In the genomic region with DNA sequence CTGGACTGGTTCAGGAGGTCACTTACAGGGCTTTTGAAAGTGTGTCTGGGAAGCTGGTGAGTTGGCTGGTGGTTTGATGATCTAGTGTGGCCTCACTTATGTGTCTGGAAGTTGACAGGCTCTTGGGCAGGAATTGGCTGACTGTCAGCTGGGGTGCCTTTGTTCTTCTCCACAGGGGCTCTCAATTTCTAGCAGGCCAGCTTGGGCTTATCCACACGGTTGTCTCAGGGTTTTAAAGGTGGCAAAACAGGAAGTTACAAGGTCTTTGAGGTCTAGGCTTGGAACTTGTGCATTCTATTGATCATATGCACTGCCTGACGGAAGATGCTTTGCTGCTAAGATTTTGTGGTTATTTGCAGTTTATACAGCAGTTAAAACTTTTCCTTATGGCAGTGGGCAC, we compare ENCODE assay signal across 34 cellular contexts. TPM values are rescaled to one million over a fixed set of nuclear protein-coding genes. Genes with fewer than 3 reads are reported as not detected.
"Had no signal": no experiment of that assay in that cellular context is flagged by ENCODE, and none has a peak within 500 bp of the region (broad histone marks: within the 10 kb centered on the region; RNA-seq: fewer than 3 reads in every experiment).

No MANE protein-coding gene starts in this region.

- H3K4me3 Mint-ChIP-seq: activated CD4-positive, alpha-beta T cell treated with anti-CD3 and anti-CD28 coated beads for 36 hours; activated CD4-positive, alpha-beta T cell treated with anti-CD3 and anti-CD28 coated beads, Interleukin-2, amount 10 ng/mL, durations not matched to agents 7 days and 5 days; activated CD8-positive, alpha-beta T cell treated with anti-CD3 and anti-CD28 coated beads, Interleukin-2, amount 10 ng/mL, durations not matched to agents 7 days and 5 days; activated naive CD4-positive, alpha-beta T cell treated with anti-CD3 and anti-CD28 coated beads, Interleukin-2, amount 50 U/mL, for 24 hours; activated naive CD8-positive, alpha-beta T cell treated with anti-CD3 and anti-CD28 coated beads, Interleukin-2, amount 10 ng/mL, durations not matched to agents 7 days and 5 days; activated T-cell treated with anti-CD3 and anti-CD28 coated beads, Interleukin-2, amount 50 U/mL, for 24 hours; central memory CD8-positive, alpha-beta T cell; T-helper 1 cell treated with Interleukin-12 subunit alpha and Interleukin-12 subunit beta and Interleukin-4 antibody, amounts not matched to agents 30 μg/mL and 1 μg/mL, for 36 hours; T-helper 2 cell treated with Interferon-gamma antibody and Interleukin-4, amounts not matched to agents 5 μg/mL and 100 μg/mL, for 36 hours had no signal

- H3K27me3 Mint-ChIP-seq: activated CD4-positive, alpha-beta T cell treated with anti-CD3 and anti-CD28 coated beads for 36 hours; activated CD4-positive, alpha-beta T cell treated with anti-CD3 and anti-CD28 coated beads, Interleukin-2, amount 10 ng/mL, durations not matched to agents 7 days and 5 days; activated naive CD4-positive, alpha-beta T cell treated with anti-CD3 and anti-CD28 coated beads, Interleukin-2, amount 50 U/mL, for 24 hours; activated naive CD8-positive, alpha-beta T cell treated with anti-CD3 and anti-CD28 coated beads, Interleukin-2, amount 10 ng/mL, durations not matched to agents 7 days and 5 days; activated T-cell treated with anti-CD3 and anti-CD28 coated beads, Interleukin-2, amount 50 U/mL, for 24 hours; central memory CD8-positive, alpha-beta T cell had no signal

- H3K9me3 Mint-ChIP-seq: activated CD4-positive, alpha-beta T cell treated with anti-CD3 and anti-CD28 coated beads, Interleukin-2, amount 10 ng/mL, durations not matched to agents 7 days and 5 days; activated naive CD4-positive, alpha-beta T cell treated with anti-CD3 and anti-CD28 coated beads, Interleukin-2, amount 50 U/mL, for 24 hours; activated naive CD8-positive, alpha-beta T cell treated with anti-CD3 and anti-CD28 coated beads, Interleukin-2, amount 10 ng/mL, durations not matched to agents 7 days and 5 days; activated T-cell treated with anti-CD3 and anti-CD28 coated beads, Interleukin-2, amount 50 U/mL, for 24 hours; activated T-helper 2 cell treated with anti-CD3 and anti-CD28 coated beads, Interferon-gamma antibody, Interleukin-2, Interleukin-4, amounts not matched to agents 10 μg/mL and 5 μg/mL and 100 μg/mL, durations not matched to agents 14 hours and 24 hours and 36 hours; T-helper 1 cell treated with Interleukin-12 subunit alpha and Interleukin-12 subunit beta and Interleukin-4 antibody, amounts not matched to agents 30 μg/mL and 1 μg/mL, for 36 hours; T-helper 2 cell treated with Interferon-gamma antibody and Interleukin-4, amounts not matched to agents 5 μg/mL and 100 μg/mL, for 36 hours had no signal

- H3K4me1 Mint-ChIP-seq: activated CD4-positive, alpha-beta T cell treated with anti-CD3 and anti-CD28 coated beads for 36 hours; activated CD4-positive, alpha-beta T cell treated with anti-CD3 and anti-CD28 coated beads, Interleukin-2, amount 10 ng/mL, durations not matched to agents 7 days and 5 days; activated naive CD4-positive, alpha-beta T cell treated with anti-CD3 and anti-CD28 coated beads, Interleukin-2, amount 50 U/mL, for 24 hours; activated naive CD8-positive, alpha-beta T cell treated with anti-CD3 and anti-CD28 coated beads, Interleukin-2, amount 10 ng/mL, durations not matched to agents 7 days and 5 days; central memory CD8-positive, alpha-beta T cell had no signal

- ATAC-seq: activated CD4-positive, alpha-beta T cell treated with anti-CD3 and anti-CD28 coated beads for 36 hours; activated CD4-positive, CD25-positive, alpha-beta regulatory T cell treated with anti-CD3 and anti-CD28 coated beads, Interleukin-2, amount 50 U/mL, for 24 hours; activated CD8-positive, alpha-beta T cell treated with anti-CD3 and anti-CD28 coated beads, Interleukin-2, amount 10 ng/mL, durations not matched to agents 7 days and 5 days; PC-3 had no signal

- DNase-seq: activated CD4-positive, alpha-beta T cell treated with anti-CD3 and anti-CD28 coated beads for 36 hours; activated CD4-positive, alpha-beta T cell treated with anti-CD3 and anti-CD28 coated beads, Interleukin-2, amount 10 ng/mL, durations not matched to agents 7 days and 5 days; activated CD4-positive, alpha-beta T cell treated with anti-CD3 and anti-CD28 coated beads, Interleukin-2, amount 50 U/mL, for 48 hours; activated CD8-positive, alpha-beta T cell treated with anti-CD3 and anti-CD28 coated beads, Interleukin-2, amount 10 ng/mL, durations not matched to agents 7 days and 5 days; activated gamma-delta T cell; activated naive CD4-positive, alpha-beta T cell treated with Interleukin-2 at 50 U/mL for 16 hours; activated naive CD8-positive, alpha-beta T cell treated with anti-CD3 and anti-CD28 coated beads, Interleukin-2, amount 10 ng/mL, durations not matched to agents 7 days and 5 days; activated T-cell treated with anti-CD3 and anti-CD28 coated beads, Interleukin-2, amount 50 U/mL, for 24 hours; amygdala; colonic mucosa; MM.1S; MV-4-11; NCI-H1092; NCI-H1694 treated with DMSO at 0.1 percent for 48 hours; NCI-H2029; NCI-H2171 treated with DMSO at 0.1 percent for 48 hours; NCI-H2227 treated with DMSO at 0.1 percent for 48 hours; NCI-H446; NCI-H510A treated with DMSO at 0.1 percent for 48 hours; NCI-H774; PC-3; Peyer's patch; RPMI8226; SHP77 treated with DMSO at 0.1 percent for 48 hours; SK-N-SH had no signal

- H3K36me3 Mint-ChIP-seq: activated naive CD4-positive, alpha-beta T cell treated with anti-CD3 and anti-CD28 coated beads, Interleukin-2, amount 50 U/mL, for 24 hours; activated naive CD8-positive, alpha-beta T cell treated with anti-CD3 and anti-CD28 coated beads, Interleukin-2, amount 10 ng/mL, durations not matched to agents 7 days and 5 days had no signal

- H3K27ac Mint-ChIP-seq: activated CD4-positive, alpha-beta T cell treated with anti-CD3 and anti-CD28 coated beads for 36 hours; activated CD4-positive, alpha-beta T cell treated with anti-CD3 and anti-CD28 coated beads, Interleukin-2, amount 10 ng/mL, durations not matched to agents 7 days and 5 days; activated CD8-positive, alpha-beta T cell treated with anti-CD3 and anti-CD28 coated beads, Interleukin-2, amount 10 ng/mL, durations not matched to agents 7 days and 5 days; activated naive CD4-positive, alpha-beta T cell treated with anti-CD3 and anti-CD28 coated beads, Interleukin-2, amount 50 U/mL, for 24 hours; activated naive CD8-positive, alpha-beta T cell treated with anti-CD3 and anti-CD28 coated beads, Interleukin-2, amount 10 ng/mL, durations not matched to agents 7 days and 5 days; activated T-cell treated with anti-CD3 and anti-CD28 coated beads, Interleukin-2, amount 50 U/mL, for 24 hours; activated T-helper 2 cell treated with anti-CD3 and anti-CD28 coated beads, Interferon-gamma antibody, Interleukin-2, Interleukin-4, amounts not matched to agents 10 μg/mL and 5 μg/mL and 100 μg/mL, durations not matched to agents 14 hours and 24 hours and 36 hours; T-helper 1 cell treated with Interleukin-12 subunit alpha and Interleukin-12 subunit beta and Interleukin-4 antibody, amounts not matched to agents 30 μg/mL and 1 μg/mL, for 36 hours; T-helper 2 cell treated with Interferon-gamma antibody and Interleukin-4, amounts not matched to agents 5 μg/mL and 100 μg/mL, for 36 hours had no signal

RNA-seq across cellular contexts. Expression of a gene that starts 52.0 kb away (rescaled TPM):
- total RNA-seq: activated CD4-positive, alpha-beta T cell treated with anti-CD3 and anti-CD28 coated beads for 36 hours; activated CD4-positive, alpha-beta T cell treated with anti-CD3 and anti-CD28 coated beads, Interleukin-2, amount 10 ng/mL, durations not matched to agents 7 days and 5 days; activated CD8-positive, alpha-beta T cell treated with anti-CD3 and anti-CD28 coated beads, Interleukin-2, amount 10 ng/mL, durations not matched to agents 7 days and 5 days; activated naive CD8-positive, alpha-beta T cell treated with anti-CD3 and anti-CD28 coated beads, Interleukin-2, amount 10 ng/mL, durations not matched to agents 7 days and 5 days; activated T-helper 2 cell treated with anti-CD3 and anti-CD28 coated beads, Interferon-gamma antibody, Interleukin-2, Interleukin-4, amounts not matched to agents 10 μg/mL and 5 μg/mL and 100 μg/mL, durations not matched to agents 14 hours and 24 hours and 36 hours; ascending aorta; LHCN-M2; SJSA1 had no signal
